In genomic region chr19:35347171-35347929, GRCh38 we compare ENCODE assay signal across 10 cellular contexts. TPM values are rescaled to one million over a fixed set of nuclear protein-coding genes. Genes with fewer than 3 reads are reported as not detected.
A peak's percentile ranks its signal among the peaks of the same experiment; 100 is the strongest.
DNase-seq lines count a peak whose midpoint lies in the region; ATAC-seq, FAIRE-seq and TF ChIP-seq lines count a peak whose summit lies in the region.
"Had no signal": no experiment of that assay in that cellular context is flagged by ENCODE, and none has a peak within 500 bp of the region (broad histone marks: within the 10 kb centered on the region; RNA-seq: fewer than 3 reads in every experiment).

Gene FFAR1, plus strand, starts transcription at chr19:35347902. Its CDS starts 3,650 bp downstream, at chr19:35351552.

- H3K27ac Mint-ChIP-seq in CD8-positive, alpha-beta memory T cell, result peak within 1 kb of the TSS in 7 of 8 donors; percentile 71 to 91 (median 81)
- H3K27ac Mint-ChIP-seq in IgD-negative memory B cell, result peak within 1 kb of the TSS; percentile 98 to 99 (median 99)

- ATAC-seq in GM21367 (IDR thresholded peaks at IDR 0.05; ENCODE audit: unreplicated experiment), result peak; percentile 41
- peak; percentile 80 for ATAC-seq in activated T-cell treated with anti-CD3 and anti-CD28 coated beads, Interleukin-2, amount 50 U/mL, for 4 hours

- no peak within 1 kb of the TSS for H3K27ac ChIP-seq in CD8-positive, alpha-beta memory T cell (ENCODE audit: low read depth, low read length)
- peak within 1 kb of the TSS in 1 of 2 donors; percentile 72 for H3K27ac ChIP-seq in ovary

- peak within 1 kb of the TSS; percentile 26 for H3K4me3 ChIP-seq in CD8-positive, alpha-beta memory T cell (ENCODE audit: low read length)
- H3K4me3 ChIP-seq in ovary, result no peak within 1 kb of the TSS

- intact Hi-C loops in ovary (cut with DNase I), result loop anchor here in 3 of 4 donors (5.0 to 10.0 kb wide), 3 partner anchors 73 to 147 kb away; partner anchors contain the start of gene KRTDAP (in 1 of the 3)

- no peak for TF ChIP-seq EP300 in ovary (IDR thresholded peaks at IDR 0.05)

- WGBS in ovary, 3 donors, result 77 to 81% (median 79%) methylated on average over 18 of the region's 18 CpGs

- peak in 3 of 5 donors; percentile 14 to 58 (median 31) for DNase-seq in CD8-positive, alpha-beta memory T cell
- DNase-seq in activated T-cell treated with anti-CD3 and anti-CD28 coated beads, Interleukin-2, amount 50 U/mL, for 4 hours, result no peak
- DNase-seq in ovary (peak in 4 of 5 donors; percentile 12 to 30 (median 19)), urothelium cell line (ENCODE audit: low spot score) (no peak), COR-L47 (lab: John Stamatoyannopoulos, UW) (no peak), COLO668 (lab: John Stamatoyannopoulos, UW; ENCODE audit: unreplicated experiment) (no peak)

- POLR2A ChIA-PET in CD8-positive, alpha-beta memory T cell (lab: Charles Lee), result interaction anchor here (0.6 to 0.7 kb wide), 2 partner anchors 79 to 84 kb away, joined by 3 read pairs; no protein-coding TSS in a partner anchor

- FAIRE-seq in urothelium cell line (lab: Jason Lieb, UNC), result no peak
- FAIRE-seq: G401.6 had no signal

- no peaks in the 10 kb centered on the region for H3K27me3 ChIP-seq in CD8-positive, alpha-beta memory T cell (ENCODE audit: insufficient read depth, low read length, poor library complexity, severe bottlenecking)
- H3K27me3 ChIP-seq in ovary, result no peaks in the 10 kb centered on the region

- H3K9me3 ChIP-seq in CD8-positive, alpha-beta memory T cell (ENCODE audit: low read length), result no peaks in the 10 kb centered on the region
- H3K9me3 ChIP-seq in ovary, result no peaks in the 10 kb centered on the region

- peak within 1 kb of the TSS; percentile 49 to 90 (median 73) for H3K4me3 Mint-ChIP-seq in CD8-positive, alpha-beta memory T cell
- H3K4me3 Mint-ChIP-seq in IgD-negative memory B cell, result peak within 1 kb of the TSS; percentile 75 to 92 (median 90)
- peak within 1 kb of the TSS; percentile 66 for H3K4me3 Mint-ChIP-seq in activated T-cell treated with anti-CD3 and anti-CD28 coated beads, Interleukin-2, amount 50 U/mL, for 4 hours

- peaks cover 21% of the 10 kb centered on the region for H3K4me1 ChIP-seq in CD8-positive, alpha-beta memory T cell (ENCODE audit: insufficient read depth, low read length)
- peaks cover 3% of the 10 kb centered on the region for H3K4me1 ChIP-seq in ovary (ENCODE audit: insufficient read depth)

- H3K4me1 Mint-ChIP-seq in CD8-positive, alpha-beta memory T cell, result peaks cover 25 to 27% (median 26%) of the 10 kb centered on the region in 3 donors
- H3K4me1 Mint-ChIP-seq in IgD-negative memory B cell, result peaks cover 41 to 53% (median 53%) of the 10 kb centered on the region in 3 donors
- peaks cover 30% of the 10 kb centered on the region for H3K4me1 Mint-ChIP-seq in activated T-cell treated with anti-CD3 and anti-CD28 coated beads, Interleukin-2, amount 50 U/mL, for 4 hours (ENCODE audit: low read depth)

- peaks cover 0 to 2% (median 0%) of the 10 kb centered on the region in 5 donors for H3K9me3 Mint-ChIP-seq in CD8-positive, alpha-beta memory T cell
- peaks cover 0 to 3% (median 0%) of the 10 kb centered on the region in 3 donors for H3K9me3 Mint-ChIP-seq in IgD-negative memory B cell
- no peaks in the 10 kb centered on the region for H3K9me3 Mint-ChIP-seq in activated T-cell treated with anti-CD3 and anti-CD28 coated beads, Interleukin-2, amount 50 U/mL, for 4 hours

- no peaks in the 10 kb centered on the region for H3K36me3 Mint-ChIP-seq in CD8-positive, alpha-beta memory T cell
- H3K36me3 Mint-ChIP-seq in IgD-negative memory B cell, result peaks cover 4% of the 10 kb centered on the region
- no peaks in the 10 kb centered on the region for H3K36me3 Mint-ChIP-seq in activated T-cell treated with anti-CD3 and anti-CD28 coated beads, Interleukin-2, amount 50 U/mL, for 4 hours (ENCODE audit: insufficient read depth)

- TF ChIP-seq CTCF in ovary (IDR thresholded peaks at IDR 0.05), result no peak

- peaks cover 8 to 18% of the 10 kb centered on the region in 2 donors for H3K27me3 Mint-ChIP-seq in CD8-positive, alpha-beta memory T cell
- H3K27me3 Mint-ChIP-seq in IgD-negative memory B cell, result peaks cover 2% of the 10 kb centered on the region
- H3K27me3 Mint-ChIP-seq in activated T-cell treated with anti-CD3 and anti-CD28 coated beads, Interleukin-2, amount 50 U/mL, for 4 hours (ENCODE audit: low read depth), result no peaks in the 10 kb centered on the region

- TF ChIP-seq POLR2A in ovary (IDR thresholded peaks at IDR 0.05), result no peak

- H3K36me3 ChIP-seq in CD8-positive, alpha-beta memory T cell (ENCODE audit: insufficient read depth, low read length), result no peaks in the 10 kb centered on the region
- H3K36me3 ChIP-seq in ovary, result no peaks in the 10 kb centered on the region

- CTCF ChIA-PET in CD8-positive, alpha-beta memory T cell (lab: Charles Lee), result interaction anchor here (0.6 to 0.9 kb wide), 2 partner anchors 8 to 121 kb away, joined by 3 read pairs; no protein-coding TSS in a partner anchor

RNA-seq across cellular contexts. Expression of gene FFAR1, which starts in this region (rescaled TPM):
- not detected for total RNA-seq in CD8-positive, alpha-beta memory T cell
- not detected for polyA plus RNA-seq in CD8-positive, alpha-beta memory T cell
- polyA plus RNA-seq in IgD-negative memory B cell (0.24 TPM), ovary (under 1 TPM; 0.32 to 0.67 TPM)
- total RNA-seq in activated T-cell treated with anti-CD3 and anti-CD28 coated beads, Interleukin-2, amount 50 U/mL, for 4 hours, result not detected
- total RNA-seq in ovary, result 1 to 10 TPM in 5 of 7 donors, under 1 TPM in 2; 0.11 to 5.0 (median 1.8) TPM
- total RNA-seq: lung microvascular endothelial cell had no signal

Comparison
In these comparisons a context has a peak if more than half of its experiments do, and no peak if none do; other contexts are left out.
1. Peak in DNase-seq and H3K4me3 ChIP-seq in CD8-positive, alpha-beta memory T cell; RNA of the gene not detected or under 1 TPM.
2. Peak in ATAC-seq in activated T-cell treated with anti-CD3 and anti-CD28 coated beads, Interleukin-2, amount 50 U/mL, for 4 hours; RNA of the gene not detected or under 1 TPM.
3. DNase-seq: peak in ovary (4 of 5); none in activated T-cell treated with anti-CD3 and anti-CD28 coated beads, Interleukin-2, amount 50 U/mL, for 4 hours (single experiment), urothelium cell line (single experiment), COR-L47 (single experiment) and COLO668 (single experiment).
4. Peak in every context shown above with its lines, with median percentiles within 50 percentile points of each other: H3K4me3 Mint-ChIP-seq.